13 cellular contexts compared by ENCODE assay signal in genomic region chr1:230222678-230223077, GRCh38.
DNase-seq lines count a peak whose midpoint lies in the region; ATAC-seq, FAIRE-seq and TF ChIP-seq lines count a peak whose summit lies in the region.
"Had no signal": no experiment of that assay in that cellular context is flagged by ENCODE, and none has a peak within 500 bp of the region (broad histone marks: within the 10 kb centered on the region; RNA-seq: fewer than 3 reads in every experiment).

No MANE protein-coding gene starts in this region.

- no peaks in the 10 kb centered on the region for H3K36me3 ChIP-seq in Caco-2 (ENCODE audit: control insufficient read depth, insufficient read depth, low read length)
- H3K36me3 ChIP-seq: adrenal gland had no signal

- H3K4me3 Mint-ChIP-seq in naive B cell (peak overlapping the region in 1 of 8 donors; percentile 28), Caco-2 (ENCODE audit: unreplicated experiment) (no peak overlapping the region)
- H3K4me3 Mint-ChIP-seq: activated CD8-positive, alpha-beta memory T cell treated with anti-CD3 and anti-CD28 coated beads, Interleukin-2, amount 10 ng/mL, durations not matched to agents 7 days and 5 days had no signal

- TF ChIP-seq CTCF in AG09309 (IDR thresholded peaks at IDR 0.05; ENCODE audit: control insufficient read depth, insufficient read depth, low read depth, low read length, missing control alignments) (peak; percentile 31), Caco-2 (IDR thresholded peaks at IDR 0.05; ENCODE audit: insufficient read depth in 1 of 2, low read depth in 1 of 2, low read length in 1 of 2, severe bottlenecking in 1 of 2, unreplicated experiment in 1 of 2) (no peak)

- H3K27me3 Mint-ChIP-seq in naive B cell = no peaks in the 10 kb centered on the region
- H3K27me3 Mint-ChIP-seq in Caco-2 (ENCODE audit: insufficient read depth, unreplicated experiment) = no peaks in the 10 kb centered on the region
- H3K27me3 Mint-ChIP-seq: activated CD8-positive, alpha-beta memory T cell treated with anti-CD3 and anti-CD28 coated beads, Interleukin-2, amount 10 ng/mL, durations not matched to agents 7 days and 5 days had no signal

- no peaks in the 10 kb centered on the region for H3K4me1 ChIP-seq in Caco-2

- CTCF ChIA-PET in Caco-2 (lab: Charles Lee) = no interaction called here

- H3K27me3 ChIP-seq in Caco-2 (replicated peaks; ENCODE audit: control insufficient read depth, insufficient read depth, low read length) = no peaks in the 10 kb centered on the region
- H3K27me3 ChIP-seq: adrenal gland had no signal

- H3K4me1 Mint-ChIP-seq in naive B cell (peaks cover 41 to 58% (median 56%) of the 10 kb centered on the region in 3 donors), Caco-2 (ENCODE audit: low read depth, unreplicated experiment) (no peaks in the 10 kb centered on the region)

- peak; percentile 29 for FAIRE-seq in GM18507 (lab: Jason Lieb, UNC)
- FAIRE-seq: RCC 7860 had no signal

- BruUV-seq in Caco-2 (replicated peaks; lab: Mats Ljungman, UMichigan) = no TSS peak

- H3K36me3 Mint-ChIP-seq in naive B cell = no peaks in the 10 kb centered on the region
- peaks cover 6% of the 10 kb centered on the region for H3K36me3 Mint-ChIP-seq in Caco-2 (ENCODE audit: insufficient read depth, unreplicated experiment)

- peak overlapping the region in 3 of 6 donors; percentile 41 to 64 (median 56) for H3K27ac Mint-ChIP-seq in naive B cell
- H3K27ac Mint-ChIP-seq in Caco-2 (ENCODE audit: unreplicated experiment) = no peak overlapping the region
- H3K27ac Mint-ChIP-seq: activated CD8-positive, alpha-beta memory T cell treated with anti-CD3 and anti-CD28 coated beads, Interleukin-2, amount 10 ng/mL, durations not matched to agents 7 days and 5 days had no signal

- H3K9me3 Mint-ChIP-seq in naive B cell (peaks cover 0 to 4% (median 0%) of the 10 kb centered on the region in 7 donors), Caco-2 (ENCODE audit: unreplicated experiment) (no peaks in the 10 kb centered on the region)

- no peaks in the 10 kb centered on the region for H3K9me3 ChIP-seq in Caco-2
- H3K9me3 ChIP-seq: adrenal gland had no signal

- intact Hi-C loops in Caco-2 (cut with micrococcal nuclease; ENCODE audit: unreplicated experiment) = no loop called here

- no peak overlapping the region for H3K4me3 ChIP-seq in AG09309 (ENCODE audit: control insufficient read depth, low read depth, low read length)
- H3K4me3 ChIP-seq in Caco-2 (ENCODE audit: low read depth, low read length) = no peak overlapping the region
- H3K4me3 ChIP-seq: adrenal gland had no signal

- ATAC-seq in SK-N-SH treated with all-trans-retinoic acid at 6 μM for 48 hours (peak; percentile 48; the same call in 1 of the 3 replicates), naive B cell (ENCODE audit: low read depth in 2 of 2) (peak; percentile 47 to 59)
- ATAC-seq: activated CD8-positive, alpha-beta memory T cell treated with anti-CD3 and anti-CD28 coated beads, Interleukin-2, amount 10 ng/mL, durations not matched to agents 7 days and 5 days had no signal

- DNase-seq in AG09309 (ENCODE audit: low read depth) (no peak), GM18507 (ENCODE audit: extremely low spot score, insufficient read length, low read depth) (no peak), naive B cell (no peak), GF-D8 (lab: John Stamatoyannopoulos, UW) (no peak), Caco-2 (no peak), putamen (ENCODE audit: low spot score) (no peak)
- no peak for DNase-seq in activated naive CD4-positive, alpha-beta T cell treated with Interleukin-2 at 50 U/mL for 16 hours
- DNase-seq: activated CD8-positive, alpha-beta memory T cell treated with anti-CD3 and anti-CD28 coated beads, Interleukin-2, amount 10 ng/mL, durations not matched to agents 7 days and 5 days; adrenal gland; effector CD8-positive, alpha-beta T cell; NCI-H226 had no signal

- POLR2A ChIA-PET in Caco-2 (lab: Charles Lee) = no interaction called here

TF ChIP-seq in SK-N-SH treated with all-trans-retinoic acid at 6 μM for 48 hours, 23 proteins besides CTCF, POLR2A, EP300 and RAD21:
- TF ChIP-seq ZNF8 (CRISPR knock-in tag; IDR thresholded peaks at IDR 0.05) (no peak), ZC3H10 (CRISPR knock-in tag; IDR thresholded peaks at IDR 0.05) (no peak), ZFP30 (CRISPR knock-in tag; IDR thresholded peaks at IDR 0.05) (no peak), PPARA (CRISPR knock-in tag; IDR thresholded peaks at IDR 0.05; ENCODE audit: borderline replicate concordance) (no peak), RARB (CRISPR knock-in tag; IDR thresholded peaks at IDR 0.05) (no peak), TOX (CRISPR knock-in tag; IDR thresholded peaks at IDR 0.05; ENCODE audit: borderline replicate concordance) (no peak), ZNF70 (CRISPR knock-in tag; IDR thresholded peaks at IDR 0.05) (no peak), ZNF565 (CRISPR knock-in tag; conservative IDR thresholded peaks at IDR 0.05; ENCODE audit: low read depth) (no peak), ZFP3 (CRISPR knock-in tag; IDR thresholded peaks at IDR 0.05) (no peak), SNAI2 (CRISPR knock-in tag; IDR thresholded peaks at IDR 0.05) (no peak), ARNTL (CRISPR knock-in tag; IDR thresholded peaks at IDR 0.05; ENCODE audit: borderline replicate concordance, low read depth) (no peak)
